In the genomic region with DNA sequence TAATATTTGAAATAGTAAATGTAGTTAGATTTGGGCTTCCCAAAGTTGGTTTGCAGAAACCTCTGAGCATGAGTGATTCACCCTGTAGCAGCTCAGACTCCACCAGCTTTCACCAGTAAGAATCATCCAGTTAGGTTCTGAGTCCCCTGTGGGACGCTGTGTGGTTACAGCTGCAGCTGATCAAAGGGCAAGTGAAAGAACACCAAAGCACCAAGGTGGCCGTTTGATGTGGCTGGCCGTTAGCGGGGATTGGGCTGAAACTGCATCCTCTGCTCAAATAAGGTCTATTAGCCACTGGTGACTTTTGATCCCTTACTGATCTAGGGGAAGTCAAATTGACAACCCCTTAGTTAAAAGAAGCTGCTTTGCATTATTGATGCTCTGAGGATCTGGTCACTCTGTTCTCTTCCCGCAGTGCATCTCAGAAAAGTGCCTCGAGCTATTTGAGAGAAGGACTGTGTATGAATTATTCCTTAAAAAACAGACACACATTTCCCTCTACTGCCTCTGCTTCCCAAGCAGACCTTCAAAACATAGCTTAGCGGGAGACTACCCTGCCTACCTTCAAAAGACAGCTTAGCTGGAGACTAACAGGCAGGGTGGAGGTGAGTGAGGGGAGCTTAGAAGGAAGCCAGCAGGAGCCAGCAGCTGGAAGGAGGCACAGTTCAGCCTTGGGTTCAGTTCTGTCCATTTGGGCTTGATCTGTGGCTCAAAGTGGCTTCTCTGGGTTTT, we compare ENCODE assay signal across 8 cellular contexts. TPM values are rescaled to one million over a fixed set of nuclear protein-coding genes. Genes with fewer than 3 reads are reported as not detected.
A peak's percentile ranks its signal among the peaks of the same experiment; 100 is the strongest.
DNase-seq lines count a peak whose midpoint lies in the region; ATAC-seq, FAIRE-seq and TF ChIP-seq lines count a peak whose summit lies in the region.

No MANE protein-coding gene starts in this region.

- H3K79me1 ChIP-seq in neuronal stem cell (ENCODE audit: low read depth, low read length), result no peaks in the 10 kb centered on the region

- H2BK15ac ChIP-seq in neuronal stem cell (ENCODE audit: low read length), result no peak overlapping the region

- TF ChIP-seq CTCF in esophagus muscularis mucosa (IDR thresholded peaks at IDR 0.05), result no peak

- no peak overlapping the region for H2BK120ac ChIP-seq in neuronal stem cell (ENCODE audit: low read depth, low read length)

- no peak overlapping the region for H2AK5ac ChIP-seq in neuronal stem cell (ENCODE audit: low read depth, low read length)

- TF ChIP-seq EP300 in esophagus muscularis mucosa (IDR thresholded peaks at IDR 0.05), result no peak

- H3K4me1 ChIP-seq in neuronal stem cell (ENCODE audit: control insufficient read depth in 2 of 2, insufficient read depth in 1 of 2, low read depth in 1 of 2, low read length in 2 of 2), result peaks cover 0 to 8% of the 10 kb centered on the region in 2 donors
- peaks cover 0 to 9% (median 8%) of the 10 kb centered on the region in 4 donors for H3K4me1 ChIP-seq in esophagus muscularis mucosa

- H3K18ac ChIP-seq in neuronal stem cell (ENCODE audit: low read length), result no peak overlapping the region

- no CpG with 5 or more reads among the region's 7 CpGs for WGBS in neuronal stem cell (ENCODE audit: extremely low coverage in 2 of 2, insufficient read length in 2 of 2, insufficient replicate concordance in 1 of 2), 2 donors
- 56% methylated on average over 7 of the region's 7 CpGs for WGBS in esophagus muscularis mucosa

- no peak overlapping the region for H2BK5ac ChIP-seq in neuronal stem cell (ENCODE audit: low read length)

- no peak overlapping the region for H3K27ac ChIP-seq in neuronal stem cell (replicated peaks; ENCODE audit: low read length)
- no peak overlapping the region for H3K27ac ChIP-seq in esophagus muscularis mucosa (replicated peaks in 1 of 4)

- no peak overlapping the region for H4K91ac ChIP-seq in neuronal stem cell (ENCODE audit: low read depth, low read length, poor library complexity)

- H3K23ac ChIP-seq in neuronal stem cell (ENCODE audit: low read depth, low read length, poor library complexity), result no peak overlapping the region

- H3K4me3 Mint-ChIP-seq in T-helper 2 cell treated with Interferon-gamma antibody and Interleukin-4, amounts not matched to agents 5 μg/mL and 100 μg/mL, for 36 hours, result peak overlapping the region; percentile 71

- peak; percentile 94 for ATAC-seq in HG02884 (IDR thresholded peaks at IDR 0.05; ENCODE audit: unreplicated experiment)

- no peaks in the 10 kb centered on the region for H3K36me3 Mint-ChIP-seq in T-helper 2 cell treated with Interferon-gamma antibody and Interleukin-4, amounts not matched to agents 5 μg/mL and 100 μg/mL, for 36 hours (ENCODE audit: low read depth)

- no peaks in the 10 kb centered on the region for H3K9me3 Mint-ChIP-seq in T-helper 2 cell treated with Interferon-gamma antibody and Interleukin-4, amounts not matched to agents 5 μg/mL and 100 μg/mL, for 36 hours

- no peak overlapping the region for H3K4me3 ChIP-seq in neuronal stem cell (ENCODE audit: low read length in 2 of 2)
- no peak overlapping the region for H3K4me3 ChIP-seq in esophagus muscularis mucosa

- no peak overlapping the region for H4K8ac ChIP-seq in neuronal stem cell (ENCODE audit: low read depth, low read length)

- peaks cover 74% of the 10 kb centered on the region for H3K27me3 Mint-ChIP-seq in T-helper 2 cell treated with Interferon-gamma antibody and Interleukin-4, amounts not matched to agents 5 μg/mL and 100 μg/mL, for 36 hours (ENCODE audit: low read depth)

- no peaks in the 10 kb centered on the region for H3K36me3 ChIP-seq in neuronal stem cell (replicated peaks in 1 of 2; ENCODE audit: control insufficient read depth in 2 of 2, insufficient read depth in 2 of 2, low read length in 2 of 2)
- H3K36me3 ChIP-seq in esophagus muscularis mucosa, result no peaks in the 10 kb centered on the region

- no peak overlapping the region for H3K4me2 ChIP-seq in neuronal stem cell (ENCODE audit: insufficient read depth, low read length, poor library complexity, severe bottlenecking)

- intact Hi-C loops in esophagus muscularis mucosa (cut with DNase I), result no loop called here

- no peak overlapping the region for H3K27ac Mint-ChIP-seq in T-helper 2 cell treated with Interferon-gamma antibody and Interleukin-4, amounts not matched to agents 5 μg/mL and 100 μg/mL, for 36 hours

- no peak overlapping the region for H3K14ac ChIP-seq in neuronal stem cell (ENCODE audit: low read length)

- peak; percentile 32 for DNase-seq in GM18507 (ENCODE audit: extremely low spot score, insufficient read length, low read depth)
- DNase-seq in T-helper 2 cell treated with Interferon-gamma antibody and Interleukin-4, amounts not matched to agents 5 μg/mL and 100 μg/mL, for 36 hours (ENCODE audit: low spot score), result peak; percentile 79
- peak; percentile 62 for DNase-seq in central memory CD4-positive, alpha-beta T cell
- DNase-seq in stimulated activated naive CD4-positive, alpha-beta T cell (lab: John Stamatoyannopoulos, UW), result peak; percentile 26 to 48 (median 38)
- no peak for DNase-seq in neuronal stem cell (ENCODE audit: low spot score)
- no peak for DNase-seq in esophagus muscularis mucosa (ENCODE audit: extremely low spot score)
- DNase-seq in NCI-H2196 (lab: John Stamatoyannopoulos, UW; ENCODE audit: unreplicated experiment), result no peak

- TF ChIP-seq POLR2A in esophagus muscularis mucosa (IDR thresholded peaks at IDR 0.05; ENCODE audit: low read depth), result no peak

- H2BK12ac ChIP-seq in neuronal stem cell (ENCODE audit: low read length), result no peak overlapping the region

- peak; percentile 73 for FAIRE-seq in GM18507 (lab: Jason Lieb, UNC)

- H3K4ac ChIP-seq in neuronal stem cell (ENCODE audit: low read length), result no peak overlapping the region

- H3K9me3 ChIP-seq in neuronal stem cell (replicated peaks in 1 of 2; ENCODE audit: control insufficient read depth in 2 of 2, insufficient read depth in 1 of 2, low read depth in 1 of 2, low read length in 2 of 2) (peaks cover 0 to 3% of the 10 kb centered on the region in 2 donors), esophagus muscularis mucosa (no peaks in the 10 kb centered on the region)

- no peak overlapping the region for H3K9ac ChIP-seq in neuronal stem cell (ENCODE audit: low read depth, low read length, poor library complexity)

- no peak overlapping the region for H2AFZ ChIP-seq in neuronal stem cell (ENCODE audit: low read length)

- H3K27me3 ChIP-seq in neuronal stem cell (ENCODE audit: control insufficient read depth in 3 of 3, insufficient read depth in 3 of 3, low read depth in 1 of 3, low read length in 3 of 3) (peaks cover 0 to 84% (median 22%) of the 10 kb centered on the region in 3 experiments), esophagus muscularis mucosa (peaks cover 0 to 35% (median 19%) of the 10 kb centered on the region in 4 donors)

- peaks cover 21% of the 10 kb centered on the region for H3K4me1 Mint-ChIP-seq in T-helper 2 cell treated with Interferon-gamma antibody and Interleukin-4, amounts not matched to agents 5 μg/mL and 100 μg/mL, for 36 hours (ENCODE audit: low read depth)

RNA-seq across cellular contexts. Expression of gene ABHD12B, which starts 3.7 kb away (rescaled TPM):
- not detected for polyA plus RNA-seq in neuronal stem cell (2013, experiment 1 of 2)
- polyA plus RNA-seq in neuronal stem cell (2013, experiment 2 of 2), result 0.10 TPM
- total RNA-seq in esophagus muscularis mucosa, result not detected

RNA-seq across cellular contexts. Expression of gene NIN, which starts 44.6 kb away (rescaled TPM):
- polyA plus RNA-seq in neuronal stem cell (2013, experiment 1 of 2), result 16.7 TPM
- polyA plus RNA-seq in neuronal stem cell (2013, experiment 2 of 2), result 17.6 TPM
- total RNA-seq in esophagus muscularis mucosa, result 10 to 100 TPM; 26.2 to 38.8 (median 34.1) TPM

Comparison
In these comparisons a context has a peak if more than half of its experiments do, and no peak if none do; other contexts are left out.
1. DNase-seq: peak in GM18507 (single experiment), T-helper 2 cell treated with Interferon-gamma antibody and Interleukin-4, amounts not matched to agents 5 μg/mL and 100 μg/mL, for 36 hours (single experiment), central memory CD4-positive, alpha-beta T cell (single experiment) and stimulated activated naive CD4-positive, alpha-beta T cell (6 of 6); none in neuronal stem cell (single experiment), esophagus muscularis mucosa (single experiment) and NCI-H2196 (single experiment).